In genomic region chr2:175576875-175577274, GRCh38 we compare ENCODE assay signal across 29 cellular contexts.
A peak's percentile ranks its signal among the peaks of the same experiment; 100 is the strongest.
DNase-seq lines count a peak whose midpoint lies in the region; ATAC-seq and TF ChIP-seq lines count a peak whose summit lies in the region.
"Had no signal": no experiment of that assay in that cellular context is flagged by ENCODE, and none has a peak within 500 bp of the region (broad histone marks: within the 10 kb centered on the region; RNA-seq: fewer than 3 reads in every experiment).

No MANE protein-coding gene starts in this region.

- H3K9me3 Mint-ChIP-seq in endodermal cell (no peaks in the 10 kb centered on the region), neural progenitor cell (no peaks in the 10 kb centered on the region)
- H3K9me3 Mint-ChIP-seq: activated CD4-positive, alpha-beta memory T cell treated with anti-CD3 and anti-CD28 coated beads, Interleukin-2, amount 10 ng/mL, durations not matched to agents 7 days and 5 days; activated naive CD4-positive, alpha-beta T cell treated with anti-CD3 and anti-CD28 coated beads, Interleukin-2, amount 10 ng/mL, durations not matched to agents 7 days and 5 days had no signal

- TF ChIP-seq RAD21 in SK-N-SH (IDR thresholded peaks at IDR 0.05; ENCODE audit: low read length) = no peak

- no peaks in the 10 kb centered on the region for H3K27me3 Mint-ChIP-seq in endodermal cell (ENCODE audit: insufficient read depth)
- H3K27me3 Mint-ChIP-seq in neural progenitor cell (ENCODE audit: insufficient read depth, low read depth) = peaks cover 8% of the 10 kb centered on the region
- H3K27me3 Mint-ChIP-seq: B cell had no signal

- H3K36me3 Mint-ChIP-seq in endodermal cell (ENCODE audit: low read depth) = no peaks in the 10 kb centered on the region
- H3K36me3 Mint-ChIP-seq in neural progenitor cell = no peaks in the 10 kb centered on the region
- H3K36me3 Mint-ChIP-seq: activated naive CD4-positive, alpha-beta T cell treated with anti-CD3 and anti-CD28 coated beads, Interleukin-2, amount 10 ng/mL, durations not matched to agents 7 days and 5 days had no signal

- H3K36me3 ChIP-seq in SK-N-SH (replicated peaks in 1 of 2; ENCODE audit: control insufficient read depth in 1 of 2, insufficient read depth in 2 of 2, low read length in 1 of 2) (no peaks in the 10 kb centered on the region), HEK293 (ENCODE audit: control insufficient read depth in 2 of 2, insufficient read depth in 1 of 2, low read length in 2 of 2) (no peaks in the 10 kb centered on the region), endodermal cell (ENCODE audit: control insufficient read depth, insufficient read depth, low read length) (no peaks in the 10 kb centered on the region), neural progenitor cell (no peaks in the 10 kb centered on the region)
- H3K36me3 ChIP-seq: HAP-1, SJSA1, stomach, thyroid gland had no signal

- WGBS in SK-N-SH (ENCODE audit: low lambda C conversion rate) = 29% methylated on average over 5 of the region's 5 CpGs
- 82 to 89% methylated on average over 4 to 5 of the region's 5 CpGs for WGBS in endodermal cell (ENCODE audit: insufficient coverage in 1 of 2, insufficient read length in 1 of 2), 2 experiments

- no peak overlapping the region for H3K4me2 ChIP-seq in SK-N-SH
- no peak overlapping the region for H3K4me2 ChIP-seq in neural progenitor cell

- H3K4me3 ChIP-seq in SK-N-SH (ENCODE audit: low read depth in 2 of 2, low read length in 1 of 2) (no peak overlapping the region), HEK293 (ENCODE audit: low read depth, low read length) (no peak overlapping the region), endodermal cell (ENCODE audit: low read length) (no peak overlapping the region), neural progenitor cell (no peak overlapping the region)
- H3K4me3 ChIP-seq: HAP-1, SJSA1, skin epidermis, stomach, thyroid gland had no signal

- no peaks in the 10 kb centered on the region for H3K9me3 ChIP-seq in SK-N-SH
- no peaks in the 10 kb centered on the region for H3K9me3 ChIP-seq in HEK293 (ENCODE audit: control insufficient read depth, insufficient read depth, low read depth, low read length)
- H3K9me3 ChIP-seq in endodermal cell (ENCODE audit: control insufficient read depth, low read length) = no peaks in the 10 kb centered on the region
- H3K9me3 ChIP-seq in neural progenitor cell (ENCODE audit: low read depth) = no peaks in the 10 kb centered on the region
- H3K9me3 ChIP-seq: HAP-1, SJSA1, stomach, thyroid gland had no signal

- H2AFZ ChIP-seq in SK-N-SH (ENCODE audit: low read depth) = no peak overlapping the region
- peak overlapping the region; percentile 77 for H2AFZ ChIP-seq in neural progenitor cell (replicated peaks)

- H3K4me1 ChIP-seq in SK-N-SH (ENCODE audit: control insufficient read depth in 1 of 2, insufficient read depth in 2 of 2, low read depth in 1 of 2, low read length in 1 of 2) (no peaks in the 10 kb centered on the region), HEK293 (ENCODE audit: control insufficient read depth, insufficient read depth, low read length) (peaks cover 8% of the 10 kb centered on the region), endodermal cell (ENCODE audit: control insufficient read depth, insufficient read depth, low read length) (no peaks in the 10 kb centered on the region), neural progenitor cell (peaks cover 21% of the 10 kb centered on the region)
- H3K4me1 ChIP-seq: HAP-1, SJSA1, stomach had no signal

- H3K79me2 ChIP-seq in SK-N-SH (ENCODE audit: insufficient read depth) (no peaks in the 10 kb centered on the region), neural progenitor cell (ENCODE audit: low read depth) (no peaks in the 10 kb centered on the region)

- H3K27ac Mint-ChIP-seq in endodermal cell = no peak overlapping the region
- peak overlapping the region; percentile 16 for H3K27ac Mint-ChIP-seq in neural progenitor cell
- H3K27ac Mint-ChIP-seq: activated CD4-positive, alpha-beta memory T cell treated with anti-CD3 and anti-CD28 coated beads, Interleukin-2, amount 10 ng/mL, durations not matched to agents 7 days and 5 days; activated naive CD4-positive, alpha-beta T cell treated with anti-CD3 and anti-CD28 coated beads, Interleukin-2, amount 10 ng/mL, durations not matched to agents 7 days and 5 days; B cell had no signal

- H4K20me1 ChIP-seq in SK-N-SH (ENCODE audit: insufficient read depth) (no peaks in the 10 kb centered on the region), neural progenitor cell (ENCODE audit: low read depth) (no peaks in the 10 kb centered on the region)

- H3K9ac ChIP-seq in SK-N-SH = no peak overlapping the region
- H3K9ac ChIP-seq in endodermal cell (ENCODE audit: extremely low read depth, low read length, poor library complexity, severe bottlenecking) = no peak overlapping the region
- H3K9ac ChIP-seq in neural progenitor cell = no peak overlapping the region

- TF ChIP-seq CTCF in SK-N-SH (IDR thresholded peaks at IDR 0.05) (no peak), HEK293 (tag by site-specific recombination; IDR thresholded peaks at IDR 0.05) (no peak), endodermal cell (conservative IDR thresholded peaks at IDR 0.05) (no peak), neural progenitor cell (IDR thresholded peaks at IDR 0.05) (no peak)

- TF ChIP-seq EP300 in SK-N-SH (IDR thresholded peaks at IDR 0.05; ENCODE audit: borderline replicate concordance in 1 of 2, low read depth in 1 of 2, low read length in 1 of 2) = no peak

- H3F3A ChIP-seq in SK-N-SH (replicated peaks; ENCODE audit: insufficient read depth) (no peaks in the 10 kb centered on the region), neural progenitor cell (ENCODE audit: low read depth) (no peaks in the 10 kb centered on the region)

- H3K4me1 Mint-ChIP-seq in endodermal cell (peaks cover 31% of the 10 kb centered on the region), neural progenitor cell (peaks cover 38% of the 10 kb centered on the region)
- H3K4me1 Mint-ChIP-seq: activated CD4-positive, alpha-beta memory T cell treated with anti-CD3 and anti-CD28 coated beads, Interleukin-2, amount 10 ng/mL, durations not matched to agents 7 days and 5 days; activated naive CD4-positive, alpha-beta T cell treated with anti-CD3 and anti-CD28 coated beads, Interleukin-2, amount 10 ng/mL, durations not matched to agents 7 days and 5 days had no signal

- DNase-seq in SK-N-SH (peak; percentile 10), endodermal cell (peak; percentile 49), neural progenitor cell (ENCODE audit: low spot score) (peak; percentile 13), medulla oblongata (ENCODE audit: extremely low spot score) (no peak), HuH-7 (ENCODE audit: low spot score) (no peak)
- DNase-seq: activated CD4-positive, alpha-beta memory T cell treated with anti-CD3 and anti-CD28 coated beads, Interleukin-2, amount 10 ng/mL, durations not matched to agents 7 days and 5 days; activated CD8-positive, alpha-beta memory T cell treated with anti-CD3 and anti-CD28 coated beads, Interleukin-2, amount 50 U/mL, for 48 hours; activated naive CD4-positive, alpha-beta T cell treated with anti-CD3 and anti-CD28 coated beads, Interleukin-2, amount 10 ng/mL, durations not matched to agents 7 days and 5 days; amniotic stem cell; effector CD4-positive, alpha-beta T cell; GDM1; head of caudate nucleus; KG1; mesenchymal stem cell; NCI-H1436; NCI-H510A; stimulated activated CD8-positive, alpha-beta memory T cell treated with anti-CD3 and anti-CD28 coated beads, Interleukin-4, amount 100 ng/mL, for 48 hours; stomach; thyroid gland had no signal

- H3K4me3 Mint-ChIP-seq in endodermal cell (no peak overlapping the region), neural progenitor cell (no peak overlapping the region)
- H3K4me3 Mint-ChIP-seq: activated CD4-positive, alpha-beta memory T cell treated with anti-CD3 and anti-CD28 coated beads, Interleukin-2, amount 10 ng/mL, durations not matched to agents 7 days and 5 days; activated naive CD4-positive, alpha-beta T cell treated with anti-CD3 and anti-CD28 coated beads, Interleukin-2, amount 10 ng/mL, durations not matched to agents 7 days and 5 days; B cell had no signal

- no peaks in the 10 kb centered on the region for H3K9me2 ChIP-seq in SK-N-SH

- POLR2A ChIA-PET in SK-N-SH (lab: Yijun Ruan, JAX) = no interaction called here
- POLR2A ChIA-PET in HEK293 (lab: Yijun Ruan, JAX) = no interaction called here

- ATAC-seq in SK-N-SH treated with all-trans-retinoic acid at 6 μM for 48 hours (no peak), HG02970 (IDR thresholded peaks at IDR 0.05; ENCODE audit: low FRiP score, unreplicated experiment) (no peak)
- ATAC-seq: activated CD4-positive, CD25-positive, alpha-beta regulatory T cell treated with anti-CD3 and anti-CD28 coated beads, Interleukin-2, amount 50 U/mL, for 24 hours; Panc1 had no signal

- H3K27ac ChIP-seq in SK-N-SH (ENCODE audit: low read depth in 2 of 2, low read length in 1 of 2) (no peak overlapping the region), HEK293 (ENCODE audit: extremely low read depth, low read depth, low read length) (peak overlapping the region; percentile 0; the same call in 1 of the 2 replicates), endodermal cell (ENCODE audit: low read depth, low read length) (no peak overlapping the region), neural progenitor cell (no peak overlapping the region)
- H3K27ac ChIP-seq: epithelial cell of prostate, SJSA1, skin epidermis, stomach, thyroid gland had no signal

- H3K27me3 ChIP-seq in SK-N-SH (ENCODE audit: insufficient read depth) = no peaks in the 10 kb centered on the region
- no peaks in the 10 kb centered on the region for H3K27me3 ChIP-seq in endodermal cell (ENCODE audit: control insufficient read depth, insufficient read depth, low read length, poor library complexity, severe bottlenecking)
- H3K27me3 ChIP-seq in neural progenitor cell = no peaks in the 10 kb centered on the region
- H3K27me3 ChIP-seq: SJSA1, stomach, thyroid gland had no signal

- CTCF ChIA-PET in SK-N-SH (lab: Yijun Ruan, JAX) (no interaction called here), HEK293 (lab: Yijun Ruan, JAX) (interaction anchor here (0.6 kb wide), 1 partner anchor 18 kb away, joined by 3 read pairs; no protein-coding TSS in a partner anchor)

TF ChIP-seq in SK-N-SH, 30 proteins besides CTCF, POLR2A, EP300 and RAD21 (continues in another document):
- TF ChIP-seq TAF1 (IDR thresholded peaks at IDR 0.05; ENCODE audit: borderline replicate concordance, low read depth, low read length) (no peak), NRF1 (IDR thresholded peaks at IDR 0.05; ENCODE audit: low read depth, low read length) (no peak), MXI1 (IDR thresholded peaks at IDR 0.05; ENCODE audit: low read depth, low read length) (no peak), TCF12 (IDR thresholded peaks at IDR 0.05) (no peak)

TF ChIP-seq in HEK293, 187 proteins besides CTCF, POLR2A, EP300 and RAD21 (continues in another document):
- TF ChIP-seq ZIC2 (tag by site-specific recombination; IDR thresholded peaks at IDR 0.05) (peak; percentile 89), ZNF341 (tag by site-specific recombination; IDR thresholded peaks at IDR 0.05; ENCODE audit: low read depth) (peak; percentile 49; the same call in 1 of the 2 replicates)

Comparison
In these comparisons a context has a peak if more than half of its experiments do, and no peak if none do; other contexts are left out.
1. DNase-seq: peak in SK-N-SH (single experiment), endodermal cell (single experiment) and neural progenitor cell (single experiment); none in medulla oblongata (single experiment) and HuH-7 (single experiment).